In the genomic region with DNA sequence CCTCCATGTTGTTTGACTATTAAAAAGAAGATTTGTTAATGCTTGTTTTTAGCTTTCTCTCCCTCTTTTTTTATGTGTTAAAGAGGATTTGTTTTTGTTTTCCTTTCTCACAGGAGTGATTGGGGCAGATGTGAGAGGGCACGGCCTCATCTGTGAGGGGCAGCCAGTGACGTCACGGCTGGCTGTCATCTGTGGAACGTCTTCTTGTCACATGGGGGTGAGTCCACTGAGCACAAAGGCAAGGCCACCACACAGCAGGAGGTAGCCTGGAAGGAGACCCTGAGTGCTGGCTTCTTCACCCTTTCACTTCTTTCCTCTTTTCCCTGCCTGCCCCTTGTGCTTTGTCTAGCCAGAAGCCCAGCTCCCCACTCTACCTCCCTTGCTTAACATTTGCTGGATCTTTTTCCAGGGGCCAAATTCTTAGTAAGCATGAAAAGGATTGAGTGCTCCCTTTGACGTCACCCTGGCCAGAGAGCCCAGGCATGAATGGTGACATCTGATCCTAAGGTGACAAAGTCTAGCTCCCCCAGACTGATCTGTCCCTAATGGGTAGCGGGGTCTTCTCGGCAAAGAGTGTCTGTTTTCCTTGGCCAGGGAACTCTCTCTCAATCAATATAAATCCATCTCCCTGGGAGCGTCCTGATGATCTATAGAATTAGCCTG, we compare ENCODE assay signal across 1 cellular context.
TF ChIP-seq lines count a peak whose summit lies in the region.

No MANE protein-coding gene starts in this region.

TF ChIP-seq in IMR-90, 13 proteins besides CTCF, POLR2A, EP300 and RAD21:
- no peak for TF ChIP-seq CEBPB (IDR thresholded peaks at IDR 0.05; ENCODE audit: low read depth, low read length)
- TF ChIP-seq SMC3 (IDR thresholded peaks at IDR 0.05; ENCODE audit: low read depth, low read length), result no peak
- no peak for TF ChIP-seq MAFK (IDR thresholded peaks at IDR 0.05; ENCODE audit: low read depth, low read length)
- TF ChIP-seq RCOR1 (IDR thresholded peaks at IDR 0.05; ENCODE audit: insufficient replicate concordance, low read length), result no peak
- no peak for TF ChIP-seq RFX5 (IDR thresholded peaks at IDR 0.05; ENCODE audit: low read depth, low read length)
- TF ChIP-seq, protein P1, sequence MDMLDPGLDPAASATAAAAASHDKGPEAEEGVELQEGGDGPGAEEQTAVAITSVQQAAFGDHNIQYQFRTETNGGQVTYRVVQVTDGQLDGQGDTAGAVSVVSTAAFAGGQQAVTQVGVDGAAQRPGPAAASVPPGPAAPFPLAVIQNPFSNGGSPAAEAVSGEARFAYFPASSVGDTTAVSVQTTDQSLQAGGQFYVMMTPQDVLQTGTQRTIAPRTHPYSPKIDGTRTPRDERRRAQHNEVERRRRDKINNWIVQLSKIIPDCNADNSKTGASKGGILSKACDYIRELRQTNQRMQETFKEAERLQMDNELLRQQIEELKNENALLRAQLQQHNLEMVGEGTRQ (IDR thresholded peaks at IDR 0.05; ENCODE audit: low read depth, low read length), result no peak
- no peak for TF ChIP-seq MXI1 (IDR thresholded peaks at IDR 0.05; ENCODE audit: borderline replicate concordance, low read depth, low read length)
- TF ChIP-seq BHLHE40 (IDR thresholded peaks at IDR 0.05; ENCODE audit: low read depth, low read length), result no peak
